Comparison of ENCODE assay signal across 32 cellular contexts in the genomic region with DNA sequence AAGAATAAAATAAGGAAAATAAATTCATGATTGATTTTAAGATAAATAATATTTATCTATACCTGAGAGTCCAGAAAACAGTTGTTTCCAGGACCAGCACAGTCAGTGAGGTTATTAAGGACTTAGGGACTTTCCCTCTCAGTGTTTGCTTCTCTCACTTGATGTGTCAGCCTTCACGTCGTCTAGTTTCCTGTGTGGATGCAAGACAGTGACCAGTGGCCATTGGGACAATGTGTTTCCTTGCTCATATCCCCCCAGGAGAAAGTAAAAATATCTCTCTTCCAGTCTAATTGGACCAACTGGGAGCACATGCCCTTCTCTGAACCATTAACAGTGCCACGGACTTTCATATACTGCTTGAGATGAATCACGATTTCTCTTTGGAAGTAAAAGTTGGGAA.
"Had no signal": no experiment of that assay in that cellular context is flagged by ENCODE, and none has a peak within 500 bp of the region (broad histone marks: within the 10 kb centered on the region; RNA-seq: fewer than 3 reads in every experiment).

No MANE protein-coding gene starts in this region.

- H3K4me3 Mint-ChIP-seq: activated B cell treated with CpG ODN at 0.5 μM for 24 hours; activated CD8-positive, alpha-beta T cell treated with anti-CD3 and anti-CD28 coated beads for 36 hours; activated naive CD4-positive, alpha-beta T cell treated with anti-CD3 and anti-CD28 coated beads for 36 hours; activated naive CD4-positive, alpha-beta T cell treated with anti-CD3 and anti-CD28 coated beads, Interleukin-2, amount 50 U/mL, for 24 hours; activated naive CD8-positive, alpha-beta T cell treated with anti-CD3 and anti-CD28 coated beads for 36 hours; activated naive CD8-positive, alpha-beta T cell treated with anti-CD3 and anti-CD28 coated beads, Interleukin-2, amount 50 U/mL, for 24 hours; activated T-cell treated with anti-CD3 and anti-CD28 coated beads, Interleukin-2, amount 50 U/mL, for 4 hours; T-cell; T-helper 1 cell treated with Interleukin-12 subunit alpha and Interleukin-12 subunit beta and Interleukin-4 antibody, amounts not matched to agents 30 μg/mL and 1 μg/mL, for 36 hours had no signal

- H3K9me3 ChIP-seq: adrenal gland, body of pancreas, colonic mucosa, heart left ventricle had no signal

- DNase-seq: activated B cell treated with CpG ODN at 0.5 μM for 24 hours; activated CD4-positive, alpha-beta T cell treated with anti-CD3 and anti-CD28 coated beads for 48 hours; activated CD4-positive, alpha-beta T cell treated with anti-CD3 and anti-CD28 coated beads, Interleukin-2, amount 50 U/mL, for 1 hour; activated CD4-positive, alpha-beta T cell treated with anti-CD3 and anti-CD28 coated beads, Interleukin-2, amount 50 U/mL, for 48 hours; activated CD8-positive, alpha-beta memory T cell treated with anti-CD3 and anti-CD28 coated beads for 24 hours; activated CD8-positive, alpha-beta T cell treated with anti-CD3 and anti-CD28 coated beads for 36 hours; activated effector memory CD4-positive, alpha-beta T cell treated with anti-CD3 and anti-CD28 coated beads, Interleukin-2, amount 50 U/mL, for 16 hours; activated naive CD4-positive, alpha-beta T cell treated with anti-CD3 and anti-CD28 coated beads for 36 hours; activated naive CD8-positive, alpha-beta T cell treated with anti-CD3 and anti-CD28 coated beads for 36 hours; activated naive CD8-positive, alpha-beta T cell treated with anti-CD3 and anti-CD28 coated beads, Interleukin-2, amount 50 U/mL, for 24 hours; activated T-cell treated with anti-CD3 and anti-CD28 coated beads, Interleukin-2, amount 50 U/mL, for 4 hours; adrenal gland; amygdala; aorta; body of pancreas; central memory CD4-positive, alpha-beta T cell; cerebellar nuclear complex; colonic mucosa; dorsolateral prefrontal cortex; effector memory CD4-positive, alpha-beta T cell; foreskin fibroblast; glutamatergic neuron; T-cell; T-helper 9 cell; WERI-Rb-1 had no signal

- H3K27ac ChIP-seq: adrenal gland, body of pancreas, cardiac muscle cell, colonic mucosa, dorsolateral prefrontal cortex, epithelial cell of prostate, heart left ventricle, WERI-Rb-1 had no signal

- H3K27ac Mint-ChIP-seq: activated B cell treated with CpG ODN at 0.5 μM for 24 hours; activated CD8-positive, alpha-beta T cell treated with anti-CD3 and anti-CD28 coated beads for 36 hours; activated naive CD4-positive, alpha-beta T cell treated with anti-CD3 and anti-CD28 coated beads for 36 hours; activated naive CD4-positive, alpha-beta T cell treated with anti-CD3 and anti-CD28 coated beads, Interleukin-2, amount 50 U/mL, for 24 hours; activated naive CD8-positive, alpha-beta T cell treated with anti-CD3 and anti-CD28 coated beads for 36 hours; activated naive CD8-positive, alpha-beta T cell treated with anti-CD3 and anti-CD28 coated beads, Interleukin-2, amount 50 U/mL, for 24 hours; activated T-helper 2 cell treated with anti-CD3 and anti-CD28 coated beads, Interferon-gamma antibody, Interleukin-2, Interleukin-4, amounts not matched to agents 10 μg/mL and 5 μg/mL and 100 μg/mL, durations not matched to agents 14 hours and 24 hours and 36 hours; T-cell; T-helper 1 cell treated with Interleukin-12 subunit alpha and Interleukin-12 subunit beta and Interleukin-4 antibody, amounts not matched to agents 30 μg/mL and 1 μg/mL, for 36 hours had no signal

- H3K36me3 Mint-ChIP-seq: activated naive CD4-positive, alpha-beta T cell treated with anti-CD3 and anti-CD28 coated beads, Interleukin-2, amount 50 U/mL, for 24 hours; activated naive CD8-positive, alpha-beta T cell treated with anti-CD3 and anti-CD28 coated beads for 36 hours; T-cell had no signal

- H3K36me3 ChIP-seq: adrenal gland, cardiac muscle cell, colonic mucosa, heart left ventricle, WERI-Rb-1 had no signal

- H3K4me1 Mint-ChIP-seq: activated naive CD4-positive, alpha-beta T cell treated with anti-CD3 and anti-CD28 coated beads, Interleukin-2, amount 50 U/mL, for 24 hours; activated naive CD8-positive, alpha-beta T cell treated with anti-CD3 and anti-CD28 coated beads for 36 hours; activated naive CD8-positive, alpha-beta T cell treated with anti-CD3 and anti-CD28 coated beads, Interleukin-2, amount 50 U/mL, for 24 hours; T-cell had no signal

- H3K4me3 ChIP-seq: adrenal gland, body of pancreas, cardiac muscle cell, colonic mucosa, dorsolateral prefrontal cortex, heart left ventricle had no signal

- H3K9me3 Mint-ChIP-seq: activated B cell treated with CpG ODN at 0.5 μM for 24 hours; activated CD8-positive, alpha-beta T cell treated with anti-CD3 and anti-CD28 coated beads for 36 hours; activated naive CD4-positive, alpha-beta T cell treated with anti-CD3 and anti-CD28 coated beads for 36 hours; activated naive CD4-positive, alpha-beta T cell treated with anti-CD3 and anti-CD28 coated beads, Interleukin-2, amount 50 U/mL, for 24 hours; activated naive CD8-positive, alpha-beta T cell treated with anti-CD3 and anti-CD28 coated beads for 36 hours; activated naive CD8-positive, alpha-beta T cell treated with anti-CD3 and anti-CD28 coated beads, Interleukin-2, amount 50 U/mL, for 24 hours; activated T-cell treated with anti-CD3 and anti-CD28 coated beads, Interleukin-2, amount 50 U/mL, for 4 hours; activated T-helper 2 cell treated with anti-CD3 and anti-CD28 coated beads, Interferon-gamma antibody, Interleukin-2, Interleukin-4, amounts not matched to agents 10 μg/mL and 5 μg/mL and 100 μg/mL, durations not matched to agents 14 hours and 24 hours and 36 hours; T-cell; T-helper 1 cell treated with Interleukin-12 subunit alpha and Interleukin-12 subunit beta and Interleukin-4 antibody, amounts not matched to agents 30 μg/mL and 1 μg/mL, for 36 hours had no signal

- H3K4me1 ChIP-seq: adrenal gland, colonic mucosa had no signal

- H3K27me3 Mint-ChIP-seq: activated naive CD4-positive, alpha-beta T cell treated with anti-CD3 and anti-CD28 coated beads, Interleukin-2, amount 50 U/mL, for 24 hours; activated naive CD8-positive, alpha-beta T cell treated with anti-CD3 and anti-CD28 coated beads for 36 hours had no signal

- H3K27me3 ChIP-seq: adrenal gland, body of pancreas, cardiac muscle cell, colonic mucosa, heart left ventricle had no signal

- ATAC-seq: activated CD4-positive, CD25-positive, alpha-beta regulatory T cell treated with anti-CD3 and anti-CD28 coated beads, Interleukin-2, amount 50 U/mL, for 24 hours; activated CD8-positive, alpha-beta T cell treated with anti-CD3 and anti-CD28 coated beads for 36 hours; activated naive CD8-positive, alpha-beta T cell treated with anti-CD3 and anti-CD28 coated beads, Interleukin-2, amount 50 U/mL, for 24 hours; activated T-cell treated with anti-CD3 and anti-CD28 coated beads, Interleukin-2, amount 50 U/mL, for 4 hours; body of pancreas; T-cell had no signal
